ENCODE assay signal across 10 cellular contexts in the genomic region with DNA sequence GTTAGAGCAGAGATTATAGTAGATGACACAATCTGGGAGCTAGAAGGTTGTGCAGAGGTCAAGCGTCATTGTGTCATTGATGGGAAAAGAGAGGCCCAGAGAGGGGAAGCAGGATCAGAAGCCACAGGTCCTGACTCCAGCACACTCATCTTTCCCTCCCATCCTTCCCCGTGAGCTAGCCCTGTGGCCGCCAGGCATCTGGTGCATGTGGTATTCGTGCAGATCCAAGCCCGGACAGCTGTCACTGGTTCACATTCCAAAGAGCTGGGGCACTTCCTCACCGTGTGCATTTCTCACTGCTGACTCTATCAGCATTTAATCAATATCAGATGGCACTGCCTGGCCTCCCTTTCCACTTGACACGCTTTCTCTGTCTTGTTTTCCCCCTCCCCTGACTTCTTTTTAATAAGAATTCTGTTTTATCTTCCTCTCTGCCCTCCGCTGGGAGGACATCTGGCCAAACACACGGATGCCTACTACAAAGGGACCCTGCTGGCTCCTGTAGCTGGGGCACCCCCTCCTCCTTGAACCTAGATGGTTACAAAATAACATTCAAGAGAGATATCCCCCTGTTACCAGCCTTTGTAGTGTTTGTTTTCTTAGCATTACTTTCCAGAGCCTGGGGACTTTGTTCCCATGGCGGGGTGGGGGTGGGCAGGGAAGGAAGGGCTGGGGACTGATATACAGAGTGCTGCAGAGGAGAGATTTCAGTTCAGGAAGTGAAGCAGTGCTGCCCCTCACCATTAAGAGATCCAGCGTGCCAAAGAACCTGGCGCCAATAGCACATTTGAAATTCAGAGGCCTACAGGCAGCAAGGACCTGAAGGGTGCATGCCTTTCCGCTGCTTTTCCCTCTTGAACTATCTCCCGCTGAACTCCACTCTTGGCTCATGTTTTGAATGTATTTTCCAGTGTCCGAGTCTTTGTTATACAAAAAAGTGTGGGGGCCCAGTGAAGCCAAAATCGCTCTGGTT.
A peak's percentile ranks its signal among the peaks of the same experiment; 100 is the strongest.
DNase-seq lines count a peak whose midpoint lies in the region; ATAC-seq and TF ChIP-seq lines count a peak whose summit lies in the region.
"Had no signal": no experiment of that assay in that cellular context is flagged by ENCODE, and none has a peak within 500 bp of the region (broad histone marks: within the 10 kb centered on the region; RNA-seq: fewer than 3 reads in every experiment).

No MANE protein-coding gene starts in this region.

- H3K27me3 ChIP-seq in A673 (replicated peaks; ENCODE audit: insufficient read depth, low read depth, low read length, poor library complexity) (no peaks in the 10 kb centered on the region), mesendoderm (ENCODE audit: insufficient read depth, low read length, poor library complexity) (no peaks in the 10 kb centered on the region)

- H2BK15ac ChIP-seq in mesendoderm (replicated peaks; ENCODE audit: low read depth): no peak overlapping the region

- H3K79me2 ChIP-seq in mesendoderm (ENCODE audit: control insufficient read depth, insufficient read depth, low read length): no peaks in the 10 kb centered on the region

- H3K36me3 ChIP-seq in A673 (ENCODE audit: insufficient read depth, low read length, poor library complexity, severe bottlenecking): no peaks in the 10 kb centered on the region
- H3K36me3 ChIP-seq in mesendoderm (ENCODE audit: control insufficient read depth, insufficient read depth, low read length): no peaks in the 10 kb centered on the region

- no peak overlapping the region for H2BK120ac ChIP-seq in mesendoderm (ENCODE audit: low read depth, low read length)

- BruUV-seq in A673 (replicated peaks; lab: Mats Ljungman, UMichigan): no TSS peak

- TF ChIP-seq CTCF in A673 (conservative IDR thresholded peaks at IDR 0.05; ENCODE audit: low read depth, low read length) (no peak), chondrocyte (IDR thresholded peaks at IDR 0.05) (no peak)

- no peak overlapping the region for H3K23ac ChIP-seq in mesendoderm (ENCODE audit: low read length)

- peak overlapping the region; percentile 88 for H3K27ac Mint-ChIP-seq in chondrocyte (ENCODE audit: unreplicated experiment)
- no peak overlapping the region for H3K27ac Mint-ChIP-seq in T-helper 2 cell treated with Interferon-gamma antibody and Interleukin-4, amounts not matched to agents 5 μg/mL and 100 μg/mL, for 36 hours
- no peak overlapping the region for H3K27ac Mint-ChIP-seq in activated naive CD8-positive, alpha-beta T cell treated with anti-CD3 and anti-CD28 coated beads, Interleukin-2, amount 50 U/mL, for 24 hours
- H3K27ac Mint-ChIP-seq: activated CD8-positive, alpha-beta memory T cell treated with anti-CD3 and anti-CD28 coated beads, Interleukin-2, amount 10 ng/mL, durations not matched to agents 7 days and 5 days had no signal

- no peak overlapping the region for H2AK5ac ChIP-seq in mesendoderm (ENCODE audit: low read length)

- H3K18ac ChIP-seq in mesendoderm (ENCODE audit: low read length): no peak overlapping the region

- H4K5ac ChIP-seq in mesendoderm (ENCODE audit: low read length): no peak overlapping the region

- H3K4me2 ChIP-seq in mesendoderm (ENCODE audit: low read length): no peak overlapping the region

- ATAC-seq in GM21381 (IDR thresholded peaks at IDR 0.05; ENCODE audit: unreplicated experiment) (no peak), HG02678 (IDR thresholded peaks at IDR 0.05; ENCODE audit: unreplicated experiment) (no peak)
- ATAC-seq in activated naive CD8-positive, alpha-beta T cell treated with anti-CD3 and anti-CD28 coated beads, Interleukin-2, amount 50 U/mL, for 24 hours: no peak
- ATAC-seq: activated CD8-positive, alpha-beta memory T cell treated with anti-CD3 and anti-CD28 coated beads, Interleukin-2, amount 10 ng/mL, durations not matched to agents 7 days and 5 days had no signal

- H3K9ac ChIP-seq in mesendoderm (ENCODE audit: low read length): no peak overlapping the region

- H3K27ac ChIP-seq in A673 (ENCODE audit: low read depth, low read length, poor library complexity, severe bottlenecking) (no peak overlapping the region), mesendoderm (ENCODE audit: low read depth, low read length) (no peak overlapping the region)

- no peak overlapping the region for H3K4me3 ChIP-seq in A673 (ENCODE audit: low read depth, low read length, poor library complexity, severe bottlenecking)
- no peak overlapping the region for H3K4me3 ChIP-seq in mesendoderm (ENCODE audit: low read length)

- no peaks in the 10 kb centered on the region for H3K9me3 ChIP-seq in A673 (ENCODE audit: low read depth, low read length, poor library complexity, severe bottlenecking)

- H3K4me1 ChIP-seq in A673 (ENCODE audit: insufficient read depth, low read length, poor library complexity, severe bottlenecking) (peaks cover 27% of the 10 kb centered on the region), mesendoderm (ENCODE audit: control insufficient read depth, low read depth, low read length) (peaks cover 2% of the 10 kb centered on the region)

- intact Hi-C loops in A673 (cut with micrococcal nuclease; ENCODE audit: unreplicated experiment): no loop called here

- no peaks in the 10 kb centered on the region for H3K79me1 ChIP-seq in mesendoderm (ENCODE audit: low read length)

- POLR2A ChIA-PET in A673 (lab: Charles Lee; ENCODE audit: low non-redundant PET): no interaction called here

- no peaks in the 10 kb centered on the region for H3K27me3 Mint-ChIP-seq in chondrocyte (ENCODE audit: low read depth)
- H3K27me3 Mint-ChIP-seq in T-helper 2 cell treated with Interferon-gamma antibody and Interleukin-4, amounts not matched to agents 5 μg/mL and 100 μg/mL, for 36 hours (ENCODE audit: low read depth): no peaks in the 10 kb centered on the region
- no peaks in the 10 kb centered on the region for H3K27me3 Mint-ChIP-seq in activated naive CD8-positive, alpha-beta T cell treated with anti-CD3 and anti-CD28 coated beads, Interleukin-2, amount 50 U/mL, for 24 hours

- H3K4me3 Mint-ChIP-seq in chondrocyte (ENCODE audit: unreplicated experiment): no peak overlapping the region
- no peak overlapping the region for H3K4me3 Mint-ChIP-seq in T-helper 2 cell treated with Interferon-gamma antibody and Interleukin-4, amounts not matched to agents 5 μg/mL and 100 μg/mL, for 36 hours
- H3K4me3 Mint-ChIP-seq in activated naive CD8-positive, alpha-beta T cell treated with anti-CD3 and anti-CD28 coated beads, Interleukin-2, amount 50 U/mL, for 24 hours: no peak overlapping the region
- H3K4me3 Mint-ChIP-seq: activated CD8-positive, alpha-beta memory T cell treated with anti-CD3 and anti-CD28 coated beads, Interleukin-2, amount 10 ng/mL, durations not matched to agents 7 days and 5 days had no signal

- no peaks in the 10 kb centered on the region for H3K36me3 Mint-ChIP-seq in chondrocyte (ENCODE audit: low read depth)
- H3K36me3 Mint-ChIP-seq in T-helper 2 cell treated with Interferon-gamma antibody and Interleukin-4, amounts not matched to agents 5 μg/mL and 100 μg/mL, for 36 hours (ENCODE audit: low read depth): no peaks in the 10 kb centered on the region
- H3K36me3 Mint-ChIP-seq in activated naive CD8-positive, alpha-beta T cell treated with anti-CD3 and anti-CD28 coated beads, Interleukin-2, amount 50 U/mL, for 24 hours (ENCODE audit: low read depth): no peaks in the 10 kb centered on the region
- H3K36me3 Mint-ChIP-seq: activated CD8-positive, alpha-beta memory T cell treated with anti-CD3 and anti-CD28 coated beads, Interleukin-2, amount 10 ng/mL, durations not matched to agents 7 days and 5 days had no signal

- WGBS in mesendoderm (ENCODE audit: extremely low coverage, insufficient coverage, low lambda C conversion rate): no CpG with 5 or more reads among the region's 16 CpGs

- no peak overlapping the region for H3K56ac ChIP-seq in mesendoderm (ENCODE audit: low read length)

- peaks cover 56% of the 10 kb centered on the region for H3K4me1 Mint-ChIP-seq in chondrocyte (ENCODE audit: low read depth)
- H3K4me1 Mint-ChIP-seq in T-helper 2 cell treated with Interferon-gamma antibody and Interleukin-4, amounts not matched to agents 5 μg/mL and 100 μg/mL, for 36 hours (ENCODE audit: low read depth): no peaks in the 10 kb centered on the region
- peaks cover 2% of the 10 kb centered on the region for H3K4me1 Mint-ChIP-seq in activated naive CD8-positive, alpha-beta T cell treated with anti-CD3 and anti-CD28 coated beads, Interleukin-2, amount 50 U/mL, for 24 hours
- H3K4me1 Mint-ChIP-seq: activated CD8-positive, alpha-beta memory T cell treated with anti-CD3 and anti-CD28 coated beads, Interleukin-2, amount 10 ng/mL, durations not matched to agents 7 days and 5 days had no signal

- no peak overlapping the region for H3K4ac ChIP-seq in mesendoderm (ENCODE audit: low read depth, low read length)

- CTCF ChIA-PET in A673 (lab: Charles Lee): no interaction called here

- DNase-seq in A673 (ENCODE audit: low spot score) (peak; percentile 26), HS-27A (ENCODE audit: low read depth) (peak; percentile 93), chondrocyte (ENCODE audit: low spot score) (no peak), mesendoderm (peak; percentile 51)
- no peak for DNase-seq in T-helper 2 cell treated with Interferon-gamma antibody and Interleukin-4, amounts not matched to agents 5 μg/mL and 100 μg/mL, for 36 hours (ENCODE audit: low spot score)
- DNase-seq in activated naive CD8-positive, alpha-beta T cell treated with anti-CD3 and anti-CD28 coated beads, Interleukin-2, amount 50 U/mL, for 24 hours: no peak
- DNase-seq: activated CD8-positive, alpha-beta memory T cell treated with anti-CD3 and anti-CD28 coated beads, Interleukin-2, amount 10 ng/mL, durations not matched to agents 7 days and 5 days; stimulated activated CD4-positive, alpha-beta T cell treated with anti-CD3 and anti-CD28 coated beads, Interleukin-4, amount 100 ng/mL, for 4 hours had no signal

- H3K9me3 Mint-ChIP-seq in chondrocyte (ENCODE audit: low read depth): no peaks in the 10 kb centered on the region
- no peaks in the 10 kb centered on the region for H3K9me3 Mint-ChIP-seq in T-helper 2 cell treated with Interferon-gamma antibody and Interleukin-4, amounts not matched to agents 5 μg/mL and 100 μg/mL, for 36 hours
- H3K9me3 Mint-ChIP-seq in activated naive CD8-positive, alpha-beta T cell treated with anti-CD3 and anti-CD28 coated beads, Interleukin-2, amount 50 U/mL, for 24 hours: no peaks in the 10 kb centered on the region

- no peak overlapping the region for H4K8ac ChIP-seq in mesendoderm (ENCODE audit: low read depth, low read length)

- H2BK5ac ChIP-seq in mesendoderm (ENCODE audit: low read length): no peak overlapping the region

Comparison
In these comparisons a context has a peak if more than half of its experiments do, and no peak if none do; other contexts are left out.
1. DNase-seq: peak in A673 (single experiment), HS-27A (single experiment) and mesendoderm (single experiment); none in chondrocyte (single experiment), T-helper 2 cell treated with Interferon-gamma antibody and Interleukin-4, amounts not matched to agents 5 μg/mL and 100 μg/mL, for 36 hours (single experiment) and activated naive CD8-positive, alpha-beta T cell treated with anti-CD3 and anti-CD28 coated beads, Interleukin-2, amount 50 U/mL, for 24 hours (single experiment).